ENCODE assay signal across 27 cellular contexts in genomic region chr5:170813231-170813630, GRCh38. TPM values are rescaled to one million over a fixed set of nuclear protein-coding genes. Genes with fewer than 3 reads are reported as not detected.
DNase-seq lines count a peak whose midpoint lies in the region; ATAC-seq and TF ChIP-seq lines count a peak whose summit lies in the region.
"Had no signal": no experiment of that assay in that cellular context is flagged by ENCODE, and none has a peak within 500 bp of the region (broad histone marks: within the 10 kb centered on the region; RNA-seq: fewer than 3 reads in every experiment).

No MANE protein-coding gene starts in this region.

- H3K27ac ChIP-seq in WERI-Rb-1, result no peak overlapping the region
- H3K27ac ChIP-seq: BLaER1 had no signal

- H3K4me1 Mint-ChIP-seq in mesothelial cell of epicardium, result peaks cover 12% of the 10 kb centered on the region
- H3K4me1 Mint-ChIP-seq in activated CD8-positive, alpha-beta T cell treated with anti-CD3 and anti-CD28 coated beads, Interleukin-2, amount 10 ng/mL, durations not matched to agents 7 days and 5 days (ENCODE audit: low read depth), result no peaks in the 10 kb centered on the region
- H3K4me1 Mint-ChIP-seq: CD14-positive monocyte; CD4-positive, alpha-beta memory T cell; CD4-positive, CD25-positive, alpha-beta regulatory T cell; CD8-positive, alpha-beta memory T cell had no signal

- CTCF ChIA-PET in activated CD8-positive, alpha-beta T cell treated with anti-CD3 and anti-CD28 coated beads, Interleukin-2, amount 10 ng/mL, durations not matched to agents 7 days and 5 days (lab: Charles Lee), result no interaction called here

- H3K9me3 ChIP-seq in MG63 (no peaks in the 10 kb centered on the region), WERI-Rb-1 (ENCODE audit: severe bottlenecking) (no peaks in the 10 kb centered on the region)
- H3K9me3 ChIP-seq: BE2C had no signal

- POLR2A ChIA-PET in activated CD8-positive, alpha-beta T cell treated with anti-CD3 and anti-CD28 coated beads, Interleukin-2, amount 10 ng/mL, durations not matched to agents 7 days and 5 days (lab: Charles Lee), result no interaction called here

- H3K36me3 Mint-ChIP-seq in mesothelial cell of epicardium, result peaks cover 11% of the 10 kb centered on the region
- H3K36me3 Mint-ChIP-seq in activated CD8-positive, alpha-beta T cell treated with anti-CD3 and anti-CD28 coated beads, Interleukin-2, amount 10 ng/mL, durations not matched to agents 7 days and 5 days (ENCODE audit: low read depth), result no peaks in the 10 kb centered on the region
- H3K36me3 Mint-ChIP-seq: CD14-positive monocyte; CD4-positive, alpha-beta memory T cell; CD4-positive, CD25-positive, alpha-beta regulatory T cell; CD8-positive, alpha-beta memory T cell had no signal

- no peak for ATAC-seq in activated CD8-positive, alpha-beta T cell treated with anti-CD3 and anti-CD28 coated beads, Interleukin-2, amount 10 ng/mL, durations not matched to agents 7 days and 5 days
- no peak for ATAC-seq in GM19351 (IDR thresholded peaks at IDR 0.05; ENCODE audit: unreplicated experiment)

- H3K27me3 ChIP-seq in MG63, result no peaks in the 10 kb centered on the region; the same call in none of the 2 replicates
- H3K27me3 ChIP-seq in WERI-Rb-1 (ENCODE audit: insufficient read depth, low read depth, severe bottlenecking), result no peaks in the 10 kb centered on the region
- H3K27me3 ChIP-seq: BE2C, BLaER1 had no signal

- no peaks in the 10 kb centered on the region for H3K27me3 Mint-ChIP-seq in mesothelial cell of epicardium (ENCODE audit: low read depth)
- no peaks in the 10 kb centered on the region for H3K27me3 Mint-ChIP-seq in activated CD8-positive, alpha-beta T cell treated with anti-CD3 and anti-CD28 coated beads, Interleukin-2, amount 10 ng/mL, durations not matched to agents 7 days and 5 days (ENCODE audit: low read depth)
- H3K27me3 Mint-ChIP-seq: CD4-positive, CD25-positive, alpha-beta regulatory T cell had no signal

- no peaks in the 10 kb centered on the region for H3K36me3 ChIP-seq in MG63
- no peaks in the 10 kb centered on the region for H3K36me3 ChIP-seq in WERI-Rb-1
- H3K36me3 ChIP-seq: BE2C, BLaER1 had no signal

- TF ChIP-seq CTCF in WERI-Rb-1 (IDR thresholded peaks at IDR 0.05; ENCODE audit: low read depth, low read length), result no peak
- no peak for TF ChIP-seq CTCF in mesothelial cell of epicardium (IDR thresholded peaks at IDR 0.05; ENCODE audit: unreplicated experiment)

- no peak overlapping the region for H3K4me3 Mint-ChIP-seq in mesothelial cell of epicardium
- H3K4me3 Mint-ChIP-seq in activated CD8-positive, alpha-beta T cell treated with anti-CD3 and anti-CD28 coated beads, Interleukin-2, amount 10 ng/mL, durations not matched to agents 7 days and 5 days, result no peak overlapping the region
- H3K4me3 Mint-ChIP-seq: CD14-positive monocyte; CD4-positive, alpha-beta memory T cell; CD4-positive, CD25-positive, alpha-beta regulatory T cell; CD8-positive, alpha-beta memory T cell had no signal

- H3K9me3 Mint-ChIP-seq in mesothelial cell of epicardium, result peaks cover 4% of the 10 kb centered on the region
- H3K9me3 Mint-ChIP-seq in activated CD8-positive, alpha-beta T cell treated with anti-CD3 and anti-CD28 coated beads, Interleukin-2, amount 10 ng/mL, durations not matched to agents 7 days and 5 days (ENCODE audit: insufficient read depth), result no peaks in the 10 kb centered on the region

- DNase-seq in MG63 (peak; percentile 37), NCI-H524 (lab: John Stamatoyannopoulos, UW) (peak; percentile 32 to 77), WERI-Rb-1 (peak; percentile 57), mesothelial cell of epicardium (ENCODE audit: low spot score in 2 of 2, unreplicated experiment in 2 of 2) (no peak), GM03348 (ENCODE audit: low spot score) (no peak), SHP77 (lab: John Stamatoyannopoulos, UW) (no peak)
- DNase-seq in activated CD8-positive, alpha-beta T cell treated with anti-CD3 and anti-CD28 coated beads, Interleukin-2, amount 10 ng/mL, durations not matched to agents 7 days and 5 days, result no peak
- DNase-seq: 8988T; ACHN; BE2C; C1 segment of cervical spinal cord; CD4-positive, alpha-beta memory T cell; CD4-positive, CD25-positive, alpha-beta regulatory T cell; CD8-positive, alpha-beta memory T cell; COR-L47; DMS 273 treated with DMSO at 0.1 percent for 48 hours; DMS153; DMS53; DMS79; DND-41; EL; GDM1 had no signal

- H3K4me3 ChIP-seq in MG63 (no peak overlapping the region), WERI-Rb-1 (ENCODE audit: low read depth, low read length) (no peak overlapping the region)
- H3K4me3 ChIP-seq: BLaER1 had no signal

- H3K27ac Mint-ChIP-seq in mesothelial cell of epicardium, result peak overlapping the region; percentile 61
- H3K27ac Mint-ChIP-seq in activated CD8-positive, alpha-beta T cell treated with anti-CD3 and anti-CD28 coated beads, Interleukin-2, amount 10 ng/mL, durations not matched to agents 7 days and 5 days, result no peak overlapping the region
- H3K27ac Mint-ChIP-seq: CD14-positive monocyte; CD4-positive, alpha-beta memory T cell; CD4-positive, CD25-positive, alpha-beta regulatory T cell; CD8-positive, alpha-beta memory T cell had no signal

RNA-seq across cellular contexts. Expression of gene GABRP, which starts 29.7 kb away (rescaled TPM):
- not detected in 2 replicates for total RNA-seq in MG63 (2014; rRNA removed; shearing (Covaris generic); ENCODE audit: low replicate concordance)
- total RNA-seq in mesothelial cell of epicardium, result 274 to 327 TPM (median 301 TPM) in 3 replicates
- not detected for total RNA-seq in activated CD8-positive, alpha-beta T cell treated with anti-CD3 and anti-CD28 coated beads, Interleukin-2, amount 10 ng/mL, durations not matched to agents 7 days and 5 days
- total RNA-seq: CD4-positive, alpha-beta memory T cell; CD4-positive, CD25-positive, alpha-beta regulatory T cell; CD8-positive, alpha-beta memory T cell; G401 had no signal

RNA-seq across cellular contexts. Expression of gene RANBP17, which starts 48.6 kb away (rescaled TPM):
- 5.5 and 10.1 TPM in 2 replicates for total RNA-seq in MG63 (2014; rRNA removed; shearing (Covaris generic); ENCODE audit: low replicate concordance)
- 51.2 to 60.8 TPM (median 56.1 TPM) in 3 replicates for total RNA-seq in mesothelial cell of epicardium
- under 1 TPM in 1 of 2 experiments, not detected in 1; 0.13 TPM for total RNA-seq in activated CD8-positive, alpha-beta T cell treated with anti-CD3 and anti-CD28 coated beads, Interleukin-2, amount 10 ng/mL, durations not matched to agents 7 days and 5 days
- total RNA-seq: A673; CD4-positive, alpha-beta memory T cell; CD4-positive, CD25-positive, alpha-beta regulatory T cell; CD8-positive, alpha-beta memory T cell had no signal

Comparison
In these comparisons a context has a peak if more than half of its experiments do, and no peak if none do; other contexts are left out.
1. DNase-seq: peak in MG63 (single experiment), NCI-H524 (2 of 2) and WERI-Rb-1 (single experiment); none in mesothelial cell of epicardium (0 of 2), GM03348 (single experiment), activated CD8-positive, alpha-beta T cell treated with anti-CD3 and anti-CD28 coated beads, Interleukin-2, amount 10 ng/mL, durations not matched to agents 7 days and 5 days (single experiment) and SHP77 (0 of 2).
2. RNA of gene GABRP, which starts 29.7 kb away (total RNA-seq): 274 to 327 TPM in mesothelial cell of epicardium; not detected in MG63 and not detected in activated CD8-positive, alpha-beta T cell treated with anti-CD3 and anti-CD28 coated beads, Interleukin-2, amount 10 ng/mL, durations not matched to agents 7 days and 5 days; every median in the first group is over 100 times any median in the second.